8 cellular contexts compared by ENCODE assay signal in genomic region chr9:83978992-83979811, GRCh38. TPM values are rescaled to one million over a fixed set of nuclear protein-coding genes. Genes with fewer than 3 reads are reported as not detected.
A peak's percentile ranks its signal among the peaks of the same experiment; 100 is the strongest.
DNase-seq lines count a peak whose midpoint lies in the region; TF ChIP-seq lines count a peak whose summit lies in the region.

No MANE protein-coding gene starts in this region.

- TF ChIP-seq CTCF in OCI-LY3 (IDR thresholded peaks at IDR 0.05; ENCODE audit: low read depth, low read length) (no peak), epithelial cell of proximal tubule (conservative IDR thresholded peaks at IDR 0.05; ENCODE audit: low read depth, low read length) (no peak)

- H3K27ac ChIP-seq in OCI-LY3 (ENCODE audit: low read length): peak overlapping the region; percentile 95

- H3K4me1 ChIP-seq in OCI-LY3 (ENCODE audit: low read length): peaks cover 54% of the 10 kb centered on the region

- H3K79me2 ChIP-seq in OCI-LY3 (ENCODE audit: low read length): peaks cover 98% of the 10 kb centered on the region

- H3K9me3 ChIP-seq in OCI-LY3 (ENCODE audit: insufficient read depth, low read length): no peaks in the 10 kb centered on the region

- H3K4me2 ChIP-seq in OCI-LY3 (ENCODE audit: low read length): peak overlapping the region; percentile 82

- H3K4me3 ChIP-seq in OCI-LY3 (ENCODE audit: low read length) (peak overlapping the region; percentile 89), epithelial cell of proximal tubule (ENCODE audit: low read depth, low read length) (peak overlapping the region; percentile 99)

- no peak overlapping the region for H2AFZ ChIP-seq in OCI-LY3 (ENCODE audit: low read depth, low read length)

- no peaks in the 10 kb centered on the region for H3K27me3 ChIP-seq in OCI-LY3 (ENCODE audit: low read depth, low read length)

- H3K9ac ChIP-seq in OCI-LY3 (ENCODE audit: low read length): peak overlapping the region; percentile 100

- peaks cover 59% of the 10 kb centered on the region for H3K36me3 ChIP-seq in OCI-LY3 (replicated peaks; ENCODE audit: low read depth, low read length)

- peak; percentile 73 for DNase-seq in SIG-M5 treated with dmso at 0.1 percent for 504 hours (lab: John Stamatoyannopoulos, UW; ENCODE audit: unreplicated experiment)
- DNase-seq in SIG-M5 (lab: John Stamatoyannopoulos, UW): no peak
- DNase-seq in HK-2 (ENCODE audit: unreplicated experiment): peak; percentile 86
- DNase-seq in activated T-cell treated with anti-CD3 and anti-CD28 coated beads, Interleukin-2, amount 50 U/mL, for 1 hour: peak; percentile 83
- DNase-seq in epithelial cell of proximal tubule (ENCODE audit: low read depth): no peak
- DNase-seq in mucosa of gallbladder (ENCODE audit: low spot score): peak; percentile 81
- DNase-seq in stimulated activated CD8-positive, alpha-beta memory T cell treated with anti-CD3 and anti-CD28 coated beads, Interleukin-2, amount 100 ng/mL, for 48 hours (ENCODE audit: low read depth in 2 of 2): peak; percentile 80 to 83

- peaks cover 68% of the 10 kb centered on the region for H4K20me1 ChIP-seq in OCI-LY3 (ENCODE audit: insufficient read depth, low read length)

RNA-seq across cellular contexts. Expression of gene HNRNPK, which starts 0.8 kb away (rescaled TPM):
- total RNA-seq in epithelial cell of proximal tubule: 569 and 784 TPM in 2 replicates
- total RNA-seq in mucosa of gallbladder: 381 TPM

RNA-seq across cellular contexts. Expression of gene RMI1, which starts 1.4 kb away (rescaled TPM):
- total RNA-seq in epithelial cell of proximal tubule (3.4 and 5.6 TPM in 2 replicates), mucosa of gallbladder (7.5 TPM)

RNA-seq across cellular contexts. Expression of gene KIF27, which starts 58.0 kb away (rescaled TPM):
- total RNA-seq in epithelial cell of proximal tubule: 1.5 and 2.7 TPM in 2 replicates
- 7.9 TPM for total RNA-seq in mucosa of gallbladder

Comparison
In these comparisons a context has a peak if more than half of its experiments do, and no peak if none do; other contexts are left out.
1. DNase-seq: peak in SIG-M5 treated with dmso at 0.1 percent for 504 hours (single experiment), HK-2 (single experiment), activated T-cell treated with anti-CD3 and anti-CD28 coated beads, Interleukin-2, amount 50 U/mL, for 1 hour (single experiment), mucosa of gallbladder (single experiment) and stimulated activated CD8-positive, alpha-beta memory T cell treated with anti-CD3 and anti-CD28 coated beads, Interleukin-2, amount 100 ng/mL, for 48 hours (2 of 2); none in SIG-M5 (single experiment) and epithelial cell of proximal tubule (single experiment).